ENCODE assay signal across 8 cellular contexts in genomic region chr11:106021967-106022794, GRCh38. TPM values are rescaled to one million over a fixed set of nuclear protein-coding genes. Genes with fewer than 3 reads are reported as not detected.
A peak's percentile ranks its signal among the peaks of the same experiment; 100 is the strongest.
DNase-seq lines count a peak whose midpoint lies in the region; ATAC-seq and TF ChIP-seq lines count a peak whose summit lies in the region.

MSANTD4 (minus strand) TSS chr11:106022240; CDS start chr11:106010917, 11,323 bp downstream.

- peak within 1 kb of the TSS; percentile 74 for H3K4me2 ChIP-seq in parathyroid adenoma (ENCODE audit: low read length)

- H3K36me3 ChIP-seq in adipocyte (ENCODE audit: control insufficient read depth, insufficient read depth, low read length, severe bottlenecking) (no peaks in the 10 kb centered on the region), cardiac muscle cell (no peaks in the 10 kb centered on the region), parathyroid adenoma (ENCODE audit: control insufficient read depth, insufficient read depth, low read length) (no peaks in the 10 kb centered on the region), tibial nerve (no peaks in the 10 kb centered on the region)

- H3K9me3 ChIP-seq in adipocyte (ENCODE audit: control insufficient read depth, low read length), result peaks cover 2% of the 10 kb centered on the region
- H3K9me3 ChIP-seq in cardiac muscle cell (ENCODE audit: low read depth), result no peaks in the 10 kb centered on the region
- no peaks in the 10 kb centered on the region for H3K9me3 ChIP-seq in parathyroid adenoma (ENCODE audit: control insufficient read depth, low read length)
- H3K9me3 ChIP-seq in tibial nerve, result no peaks in the 10 kb centered on the region

- peak within 1 kb of the TSS; percentile 89 for H3K9ac ChIP-seq in adipocyte (ENCODE audit: low read length)
- H3K9ac ChIP-seq in parathyroid adenoma, result no peak within 1 kb of the TSS

- peak; percentile 97 for ATAC-seq in HG02759 (IDR thresholded peaks at IDR 0.05; ENCODE audit: unreplicated experiment)

- peak within 1 kb of the TSS; percentile 76 for H3K27ac ChIP-seq in cardiac muscle cell
- H3K27ac ChIP-seq in parathyroid adenoma, result peak within 1 kb of the TSS; percentile 56
- H3K27ac ChIP-seq in tibial nerve, result peak within 1 kb of the TSS; percentile 28 to 84 (median 81)

- peaks cover 5% of the 10 kb centered on the region for H3K79me2 ChIP-seq in parathyroid adenoma

- H3K27me3 ChIP-seq in adipocyte (replicated peaks; ENCODE audit: control insufficient read depth, insufficient read depth, low read length) (no peaks in the 10 kb centered on the region), cardiac muscle cell (no peaks in the 10 kb centered on the region), parathyroid adenoma (ENCODE audit: control insufficient read depth, insufficient read depth, low read length) (no peaks in the 10 kb centered on the region), tibial nerve (no peaks in the 10 kb centered on the region)

- H3K4me3 ChIP-seq in GM12864 (ENCODE audit: low read depth, low read length) (peak within 1 kb of the TSS; percentile 81), adipocyte (ENCODE audit: low read length) (peak within 1 kb of the TSS; percentile 92), cardiac muscle cell (peak within 1 kb of the TSS; percentile 81), parathyroid adenoma (ENCODE audit: low read depth, low read length) (peak within 1 kb of the TSS; percentile 87), tibial nerve (peak within 1 kb of the TSS; percentile 68 to 92 (median 86))

- peak; percentile 37 to 80 for TF ChIP-seq EP300 in tibial nerve (IDR thresholded peaks at IDR 0.05)

- no peak for TF ChIP-seq CTCF in GM12864 (IDR thresholded peaks at IDR 0.05; ENCODE audit: low read depth, low read length, missing control alignments)
- no peak for TF ChIP-seq CTCF in cardiac muscle cell (IDR thresholded peaks at IDR 0.05; ENCODE audit: low read depth, low read length)
- TF ChIP-seq CTCF in parathyroid adenoma (IDR thresholded peaks at IDR 0.05), result no peak
- TF ChIP-seq CTCF in tibial nerve (IDR thresholded peaks at IDR 0.05), result no peak

- TF ChIP-seq POLR2A in tibial nerve (IDR thresholded peaks at IDR 0.05), result peak; percentile 20

- 2 to 3% methylated on average over 29 to 33 of the region's 48 CpGs for WGBS in tibial nerve, 2 donors

- H2AFZ ChIP-seq in parathyroid adenoma, result peak within 1 kb of the TSS; percentile 91

- H3K4me1 ChIP-seq in adipocyte (ENCODE audit: control insufficient read depth, insufficient read depth, low read length) (peaks cover 18% of the 10 kb centered on the region), cardiac muscle cell (ENCODE audit: low read depth) (peaks cover 15% of the 10 kb centered on the region), parathyroid adenoma (no peaks in the 10 kb centered on the region), tibial nerve (peaks cover 0 to 34% (median 5%) of the 10 kb centered on the region in 4 donors)

- DNase-seq in GM12864 (ENCODE audit: low read depth) (peak; percentile 98), NCI-H1436 (lab: John Stamatoyannopoulos, UW) (peak; percentile 99), T follicular helper cell (ENCODE audit: low read depth) (peak; percentile 93), adipocyte (ENCODE audit: low read depth) (peak; percentile 100), cardiac muscle cell (ENCODE audit: low read depth in 1 of 2, low spot score in 1 of 2) (peak; percentile 99 to 100), tibial nerve (ENCODE audit: low spot score in 2 of 2) (peak; percentile 98 to 99)

RNA-seq across cellular contexts. Expression of gene MSANTD4, which starts in this region (rescaled TPM):
- total RNA-seq in cardiac muscle cell (25.8 and 27.5 TPM in 2 replicates), tibial nerve (10 to 100 TPM; 17.3 to 28.0 (median 22.1) TPM)
- polyA plus RNA-seq in cardiac muscle cell, result 15.5 and 16.0 TPM in 2 replicates

Comparison
In these comparisons a context has a peak if more than half of its experiments do, and no peak if none do; other contexts are left out.
1. Peak in every context shown above with its lines: DNase-seq, ATAC-seq, H3K4me3 ChIP-seq and H3K27ac ChIP-seq.